ENCODE assay signal across 1 cellular context in genomic region chr6:44099192-44099591, GRCh38.
TF ChIP-seq lines count a peak whose summit lies in the region.

No MANE protein-coding gene starts in this region.

TF ChIP-seq in HepG2, 621 proteins besides CTCF, POLR2A, EP300 and RAD21 (continued from another document and continues in another):
- TF ChIP-seq ISL2 (CRISPR knock-in tag; IDR thresholded peaks at IDR 0.05) (0 out of 2 replicates have a peak, but pooled peaks have one; percentile 18), NPAS2 (CRISPR knock-in tag; IDR thresholded peaks at IDR 0.05; ENCODE audit: borderline replicate concordance) (no peak), ADNP (CRISPR knock-in tag; IDR thresholded peaks at IDR 0.05) (no peak), HNF4G (IDR thresholded peaks at IDR 0.05; ENCODE audit: borderline replicate concordance, low read depth, low read length) (peak; percentile 70; the same call in 1 of the 2 replicates), HNF4G (CRISPR knock-in tag; IDR thresholded peaks at IDR 0.05; ENCODE audit: borderline replicate concordance, low read depth) (no peak), NCOR1 (IDR thresholded peaks at IDR 0.05; ENCODE audit: borderline replicate concordance, low read length) (no peak), FLYWCH1 (CRISPR knock-in tag; IDR thresholded peaks at IDR 0.05) (no peak), SSRP1 (CRISPR knock-in tag; IDR thresholded peaks at IDR 0.05) (no peak), ZFAT (CRISPR knock-in tag; conservative IDR thresholded peaks at IDR 0.05) (no peak), ZNF234 (CRISPR knock-in tag; conservative IDR thresholded peaks at IDR 0.05) (no peak), ZHX1 (CRISPR knock-in tag; IDR thresholded peaks at IDR 0.05; ENCODE audit: low read depth) (no peak), ATRX (CRISPR knock-in tag; IDR thresholded peaks at IDR 0.05; ENCODE audit: borderline replicate concordance) (no peak), POLR2G (IDR thresholded peaks at IDR 0.05; ENCODE audit: low read depth, low read length) (no peak), ZC3H4 (CRISPR knock-in tag; IDR thresholded peaks at IDR 0.05; ENCODE audit: borderline replicate concordance) (no peak), ZBTB42 (CRISPR knock-in tag; IDR thresholded peaks at IDR 0.05) (no peak), MLLT10 (CRISPR knock-in tag; IDR thresholded peaks at IDR 0.05) (no peak), ZKSCAN8 (CRISPR knock-in tag; IDR thresholded peaks at IDR 0.05; ENCODE audit: borderline replicate concordance) (0 out of 2 replicates have a peak, but pooled peaks have one; percentile 17), HOXD1 (CRISPR knock-in tag; IDR thresholded peaks at IDR 0.05) (no peak), CBX5 (CRISPR knock-in tag; IDR thresholded peaks at IDR 0.05; ENCODE audit: borderline replicate concordance) (no peak), HNRNPH1 (optimal IDR thresholded peaks at IDR 0.05; ENCODE audit: low read depth, low read length) (no peak), TOE1 (CRISPR knock-in tag; IDR thresholded peaks at IDR 0.05) (no peak), SOX5 (CRISPR knock-in tag; IDR thresholded peaks at IDR 0.05; ENCODE audit: borderline replicate concordance) (peak; percentile 52; the same call in 1 of the 2 replicates), NBN (conservative IDR thresholded peaks at IDR 0.05) (no peak), MIER2 (CRISPR knock-in tag; IDR thresholded peaks at IDR 0.05) (0 out of 2 replicates have a peak, but pooled peaks have one; percentile 17), ZNF12 (CRISPR knock-in tag; IDR thresholded peaks at IDR 0.05) (0 out of 2 replicates have a peak, but pooled peaks have one; percentile 17), NR2F2 (IDR thresholded peaks at IDR 0.05; ENCODE audit: borderline replicate concordance, low read depth) (no peak), E2F5 (CRISPR knock-in tag; conservative IDR thresholded peaks at IDR 0.05) (no peak), ZNF792 (CRISPR knock-in tag; IDR thresholded peaks at IDR 0.05) (peak; percentile 57; the same call in 1 of the 2 replicates), RNF219 (CRISPR knock-in tag; IDR thresholded peaks at IDR 0.05) (no peak), RBM22 (optimal IDR thresholded peaks at IDR 0.05; ENCODE audit: low read length) (no peak), ZBTB7B (CRISPR knock-in tag; IDR thresholded peaks at IDR 0.05) (peak; percentile 38; the same call in 1 of the 2 replicates), ZNF607 (CRISPR knock-in tag; IDR thresholded peaks at IDR 0.05; ENCODE audit: borderline replicate concordance) (0 out of 2 replicates have a peak, but pooled peaks have one; percentile 27), ZBTB8A (CRISPR knock-in tag; IDR thresholded peaks at IDR 0.05; ENCODE audit: borderline replicate concordance, low read depth) (no peak), RXRB (CRISPR knock-in tag; IDR thresholded peaks at IDR 0.05; ENCODE audit: borderline replicate concordance) (no peak), MAFF (IDR thresholded peaks at IDR 0.05; ENCODE audit: low read depth, low read length) (no peak), ZC3H13 (CRISPR knock-in tag; IDR thresholded peaks at IDR 0.05) (no peak), HOXA9 (CRISPR knock-in tag; IDR thresholded peaks at IDR 0.05; ENCODE audit: borderline replicate concordance) (no peak), ASH2L (IDR thresholded peaks at IDR 0.05; ENCODE audit: insufficient read length, low read depth, low read length) (peak; percentile 28), ZNF512 (CRISPR knock-in tag; IDR thresholded peaks at IDR 0.05) (no peak), PAX8 (CRISPR knock-in tag; IDR thresholded peaks at IDR 0.05; ENCODE audit: borderline replicate concordance) (no peak), BCL3 (CRISPR knock-in tag; IDR thresholded peaks at IDR 0.05) (0 out of 2 replicates have a peak, but pooled peaks have one; percentile 27), PPARG (CRISPR knock-in tag; conservative IDR thresholded peaks at IDR 0.05) (peak; percentile 59; the same call in 1 of the 2 replicates), STAG1 (CRISPR knock-in tag; IDR thresholded peaks at IDR 0.05) (peak; percentile 11; the same call in 1 of the 2 replicates), SATB2 (CRISPR knock-in tag; IDR thresholded peaks at IDR 0.05) (no peak), HDAC2 (CRISPR knock-in tag; IDR thresholded peaks at IDR 0.05) (peak; percentile 42; the same call in 1 of the 2 replicates), ZSCAN20 (CRISPR knock-in tag; IDR thresholded peaks at IDR 0.05; ENCODE audit: borderline replicate concordance) (no peak), PAWR (CRISPR knock-in tag; IDR thresholded peaks at IDR 0.05; ENCODE audit: borderline replicate concordance) (no peak), RARA (CRISPR knock-in tag; IDR thresholded peaks at IDR 0.05) (0 out of 2 replicates have a peak, but pooled peaks have one; percentile 25), MTF2 (CRISPR knock-in tag; IDR thresholded peaks at IDR 0.05; ENCODE audit: borderline replicate concordance) (0 out of 2 replicates have a peak, but pooled peaks have one; percentile 36), ZNF329 (CRISPR knock-in tag; IDR thresholded peaks at IDR 0.05; ENCODE audit: low read depth) (no peak), ZSCAN12 (CRISPR knock-in tag; IDR thresholded peaks at IDR 0.05) (no peak)
- TF ChIP-seq, protein P1, sequence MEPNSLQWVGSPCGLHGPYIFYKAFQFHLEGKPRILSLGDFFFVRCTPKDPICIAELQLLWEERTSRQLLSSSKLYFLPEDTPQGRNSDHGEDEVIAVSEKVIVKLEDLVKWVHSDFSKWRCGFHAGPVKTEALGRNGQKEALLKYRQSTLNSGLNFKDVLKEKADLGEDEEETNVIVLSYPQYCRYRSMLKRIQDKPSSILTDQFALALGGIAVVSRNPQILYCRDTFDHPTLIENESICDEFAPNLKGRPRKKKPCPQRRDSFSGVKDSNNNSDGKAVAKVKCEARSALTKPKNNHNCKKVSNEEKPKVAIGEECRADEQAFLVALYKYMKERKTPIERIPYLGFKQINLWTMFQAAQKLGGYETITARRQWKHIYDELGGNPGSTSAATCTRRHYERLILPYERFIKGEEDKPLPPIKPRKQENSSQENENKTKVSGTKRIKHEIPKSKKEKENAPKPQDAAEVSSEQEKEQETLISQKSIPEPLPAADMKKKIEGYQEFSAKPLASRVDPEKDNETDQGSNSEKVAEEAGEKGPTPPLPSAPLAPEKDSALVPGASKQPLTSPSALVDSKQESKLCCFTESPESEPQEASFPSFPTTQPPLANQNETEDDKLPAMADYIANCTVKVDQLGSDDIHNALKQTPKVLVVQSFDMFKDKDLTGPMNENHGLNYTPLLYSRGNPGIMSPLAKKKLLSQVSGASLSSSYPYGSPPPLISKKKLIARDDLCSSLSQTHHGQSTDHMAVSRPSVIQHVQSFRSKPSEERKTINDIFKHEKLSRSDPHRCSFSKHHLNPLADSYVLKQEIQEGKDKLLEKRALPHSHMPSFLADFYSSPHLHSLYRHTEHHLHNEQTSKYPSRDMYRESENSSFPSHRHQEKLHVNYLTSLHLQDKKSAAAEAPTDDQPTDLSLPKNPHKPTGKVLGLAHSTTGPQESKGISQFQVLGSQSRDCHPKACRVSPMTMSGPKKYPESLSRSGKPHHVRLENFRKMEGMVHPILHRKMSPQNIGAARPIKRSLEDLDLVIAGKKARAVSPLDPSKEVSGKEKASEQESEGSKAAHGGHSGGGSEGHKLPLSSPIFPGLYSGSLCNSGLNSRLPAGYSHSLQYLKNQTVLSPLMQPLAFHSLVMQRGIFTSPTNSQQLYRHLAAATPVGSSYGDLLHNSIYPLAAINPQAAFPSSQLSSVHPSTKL (CRISPR knock-in tag; IDR thresholded peaks at IDR 0.05) = peak; percentile 59
- TF ChIP-seq, protein P2, sequence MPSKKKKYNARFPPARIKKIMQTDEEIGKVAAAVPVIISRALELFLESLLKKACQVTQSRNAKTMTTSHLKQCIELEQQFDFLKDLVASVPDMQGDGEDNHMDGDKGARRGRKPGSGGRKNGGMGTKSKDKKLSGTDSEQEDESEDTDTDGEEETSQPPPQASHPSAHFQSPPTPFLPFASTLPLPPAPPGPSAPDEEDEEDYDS (CRISPR knock-in tag; IDR thresholded peaks at IDR 0.05) = no peak
- TF ChIP-seq, protein P3, sequence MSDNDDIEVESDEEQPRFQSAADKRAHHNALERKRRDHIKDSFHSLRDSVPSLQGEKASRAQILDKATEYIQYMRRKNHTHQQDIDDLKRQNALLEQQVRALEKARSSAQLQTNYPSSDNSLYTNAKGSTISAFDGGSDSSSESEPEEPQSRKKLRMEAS (IDR thresholded peaks at IDR 0.05) = peak; percentile 41; the same call in 1 of the 2 replicates
- TF ChIP-seq, protein P4, sequence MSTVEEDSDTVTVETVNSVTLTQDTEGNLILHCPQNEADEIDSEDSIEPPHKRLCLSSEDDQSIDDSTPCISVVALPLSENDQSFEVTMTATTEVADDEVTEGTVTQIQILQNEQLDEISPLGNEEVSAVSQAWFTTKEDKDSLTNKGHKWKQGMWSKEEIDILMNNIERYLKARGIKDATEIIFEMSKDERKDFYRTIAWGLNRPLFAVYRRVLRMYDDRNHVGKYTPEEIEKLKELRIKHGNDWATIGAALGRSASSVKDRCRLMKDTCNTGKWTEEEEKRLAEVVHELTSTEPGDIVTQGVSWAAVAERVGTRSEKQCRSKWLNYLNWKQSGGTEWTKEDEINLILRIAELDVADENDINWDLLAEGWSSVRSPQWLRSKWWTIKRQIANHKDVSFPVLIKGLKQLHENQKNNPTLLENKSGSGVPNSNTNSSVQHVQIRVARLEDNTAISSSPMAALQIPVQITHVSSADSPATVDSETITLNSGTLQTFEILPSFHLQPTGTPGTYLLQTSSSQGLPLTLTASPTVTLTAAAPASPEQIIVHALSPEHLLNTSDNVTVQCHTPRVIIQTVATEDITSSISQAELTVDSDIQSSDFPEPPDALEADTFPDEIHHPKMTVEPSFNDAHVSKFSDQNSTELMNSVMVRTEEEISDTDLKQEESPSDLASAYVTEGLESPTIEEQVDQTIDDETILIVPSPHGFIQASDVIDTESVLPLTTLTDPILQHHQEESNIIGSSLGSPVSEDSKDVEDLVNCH (CRISPR knock-in tag; IDR thresholded peaks at IDR 0.05) = no peak
